9 cellular contexts compared by ENCODE assay signal in the genomic region with DNA sequence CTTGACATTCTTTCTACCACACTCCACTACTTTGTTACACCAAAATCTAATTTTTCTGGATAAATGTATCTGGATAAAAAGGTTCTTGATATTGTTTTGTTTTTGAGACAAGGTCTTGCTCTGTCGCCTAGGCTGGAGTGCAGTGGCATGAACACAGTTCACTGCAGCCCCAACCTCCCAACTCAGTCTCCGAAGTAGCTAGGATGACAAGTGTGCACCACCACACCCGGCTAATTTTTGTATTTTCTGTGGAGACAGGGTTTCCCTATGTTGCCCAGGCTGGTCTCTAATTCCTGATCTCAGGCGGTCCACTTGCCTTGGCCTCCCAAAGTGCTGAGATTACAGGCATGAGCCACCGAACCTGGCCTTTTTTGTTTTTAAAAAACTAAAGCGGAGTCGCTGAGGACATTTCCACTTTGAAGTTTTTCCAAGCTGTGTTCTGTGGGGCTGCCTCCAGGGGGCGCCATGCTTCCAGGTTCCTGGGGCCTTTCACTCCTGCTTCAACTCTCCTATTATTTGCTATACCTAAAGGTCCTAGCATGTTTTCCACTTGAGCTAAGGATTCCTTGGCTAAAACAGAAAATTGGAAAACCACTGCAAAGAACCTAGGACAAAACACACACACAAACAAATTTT. TPM values are rescaled to one million over a fixed set of nuclear protein-coding genes. Genes with fewer than 3 reads are reported as not detected.
DNase-seq lines count a peak whose midpoint lies in the region; ATAC-seq and TF ChIP-seq lines count a peak whose summit lies in the region.
"Had no signal": no experiment of that assay in that cellular context is flagged by ENCODE, and none has a peak within 500 bp of the region (broad histone marks: within the 10 kb centered on the region; RNA-seq: fewer than 3 reads in every experiment).

No MANE protein-coding gene starts in this region.

- TF ChIP-seq RAD21 in liver (IDR thresholded peaks at IDR 0.05) = peak; percentile 83 to 89

- H3K9me3 ChIP-seq in liver (ENCODE audit: control insufficient read depth in 4 of 4, low read length in 3 of 4) (no peaks in the 10 kb centered on the region), ovary (no peaks in the 10 kb centered on the region)
- H3K9me3 ChIP-seq: HAP-1 had no signal

- DNase-seq in BJ (ENCODE audit: low read depth) (no peak), ovary (no peak), iPS-NIHi7 (ENCODE audit: extremely low spot score) (no peak)
- peak in 1 of 2 donors; percentile 51 for DNase-seq in activated naive CD4-positive, alpha-beta T cell treated with anti-CD3 and anti-CD28 coated beads, Interleukin-2, amount 50 U/mL, for 72 hours (ENCODE audit: low spot score in 2 of 2)
- DNase-seq in T-helper 2 cell treated with Interferon-gamma antibody and Interleukin-4, amounts not matched to agents 5 μg/mL and 100 μg/mL, for 36 hours (ENCODE audit: low spot score) = no peak

- H3K27me3 Mint-ChIP-seq in IgD-negative memory B cell = no peaks in the 10 kb centered on the region
- peaks cover 4% of the 10 kb centered on the region for H3K27me3 Mint-ChIP-seq in T-helper 2 cell treated with Interferon-gamma antibody and Interleukin-4, amounts not matched to agents 5 μg/mL and 100 μg/mL, for 36 hours (ENCODE audit: low read depth)

- CTCF ChIA-PET in BJ (lab: Yijun Ruan, JAX) = interaction anchor here (0.8 to 2.4 kb wide), 13 partner anchors 11 to 148 kb away, joined by 3 to 14 read pairs (median 4); no protein-coding TSS in a partner anchor

- no peak for TF ChIP-seq EP300 in ovary (IDR thresholded peaks at IDR 0.05)

- H3K4me1 Mint-ChIP-seq in IgD-negative memory B cell = peaks cover 41 to 44% (median 41%) of the 10 kb centered on the region in 3 donors
- H3K4me1 Mint-ChIP-seq in T-helper 2 cell treated with Interferon-gamma antibody and Interleukin-4, amounts not matched to agents 5 μg/mL and 100 μg/mL, for 36 hours (ENCODE audit: low read depth) = peaks cover 29% of the 10 kb centered on the region

- POLR2A ChIA-PET in BJ (lab: Charles Lee) = interaction anchor here (1.0 kb wide), 1 partner anchor 13 kb away, joined by 8 read pairs; no protein-coding TSS in a partner anchor

- WGBS in liver = 37% methylated on average over 8 of the region's 8 CpGs
- 61 to 71% (median 67%) methylated on average over 8 of the region's 8 CpGs for WGBS in ovary, 3 donors

- H3K27me3 ChIP-seq in BJ (ENCODE audit: control insufficient read depth, insufficient read depth, low read length) (no peaks in the 10 kb centered on the region), liver (ENCODE audit: control insufficient read depth in 4 of 4, insufficient read depth in 4 of 4, low read length in 3 of 4) (no peaks in the 10 kb centered on the region), ovary (no peaks in the 10 kb centered on the region)

- H3K4me1 ChIP-seq in liver (ENCODE audit: control insufficient read depth in 4 of 4, insufficient read depth in 4 of 4, low read length in 3 of 4) (peaks cover 1 to 21% (median 17%) of the 10 kb centered on the region in 4 donors), ovary (ENCODE audit: insufficient read depth) (no peaks in the 10 kb centered on the region)

- no peaks in the 10 kb centered on the region for H3K36me3 ChIP-seq in BJ (ENCODE audit: control insufficient read depth, insufficient read depth, low read length)
- H3K36me3 ChIP-seq in liver (ENCODE audit: control insufficient read depth in 4 of 4, insufficient read depth in 3 of 4, low read depth in 1 of 4, low read length in 3 of 4) = no peaks in the 10 kb centered on the region
- H3K36me3 ChIP-seq in ovary = no peaks in the 10 kb centered on the region
- H3K36me3 ChIP-seq: HAP-1 had no signal

- H3K36me3 Mint-ChIP-seq in IgD-negative memory B cell = peaks cover 1% of the 10 kb centered on the region
- H3K36me3 Mint-ChIP-seq in activated naive CD4-positive, alpha-beta T cell treated with anti-CD3 and anti-CD28 coated beads, Interleukin-2, amount 50 U/mL, for 72 hours = peaks cover under 1 to 7% of the 10 kb centered on the region in 2 donors
- peaks cover 21% of the 10 kb centered on the region for H3K36me3 Mint-ChIP-seq in T-helper 2 cell treated with Interferon-gamma antibody and Interleukin-4, amounts not matched to agents 5 μg/mL and 100 μg/mL, for 36 hours (ENCODE audit: low read depth)

- TF ChIP-seq POLR2A in ovary (IDR thresholded peaks at IDR 0.05) = no peak

- H3K27ac ChIP-seq in liver (ENCODE audit: low read depth in 1 of 2, low read length in 2 of 2) = peak overlapping the region; percentile 26 to 49
- H3K27ac ChIP-seq in ovary = no peak overlapping the region

- no peaks in the 10 kb centered on the region for H3K9me3 Mint-ChIP-seq in IgD-negative memory B cell
- H3K9me3 Mint-ChIP-seq in activated naive CD4-positive, alpha-beta T cell treated with anti-CD3 and anti-CD28 coated beads, Interleukin-2, amount 50 U/mL, for 72 hours = no peaks in the 10 kb centered on the region
- no peaks in the 10 kb centered on the region for H3K9me3 Mint-ChIP-seq in T-helper 2 cell treated with Interferon-gamma antibody and Interleukin-4, amounts not matched to agents 5 μg/mL and 100 μg/mL, for 36 hours

- H3K9ac ChIP-seq in liver (ENCODE audit: low read depth in 1 of 2, low read length in 2 of 2) = peak overlapping the region in 1 of 2 donors; percentile 8

- intact Hi-C loops in ovary (cut with DNase I) = no loop called here

- TF ChIP-seq CTCF in BJ (IDR thresholded peaks at IDR 0.05; ENCODE audit: insufficient read depth, low read depth, low read length) (peak; percentile 56), liver (IDR thresholded peaks at IDR 0.05; ENCODE audit: low read depth, low read length, missing input control) (peak; percentile 78), ovary (IDR thresholded peaks at IDR 0.05) (no peak)

- peak overlapping the region in 3 of 4 donors; percentile 63 to 76 (median 75) for H3K4me3 Mint-ChIP-seq in IgD-negative memory B cell
- no peak overlapping the region for H3K4me3 Mint-ChIP-seq in T-helper 2 cell treated with Interferon-gamma antibody and Interleukin-4, amounts not matched to agents 5 μg/mL and 100 μg/mL, for 36 hours

- H3K27ac Mint-ChIP-seq in IgD-negative memory B cell = peak overlapping the region in 1 of 3 donors; percentile 7
- peak overlapping the region; percentile 78 to 92 for H3K27ac Mint-ChIP-seq in activated naive CD4-positive, alpha-beta T cell treated with anti-CD3 and anti-CD28 coated beads, Interleukin-2, amount 50 U/mL, for 72 hours
- H3K27ac Mint-ChIP-seq in T-helper 2 cell treated with Interferon-gamma antibody and Interleukin-4, amounts not matched to agents 5 μg/mL and 100 μg/mL, for 36 hours = no peak overlapping the region

- ATAC-seq in activated naive CD4-positive, alpha-beta T cell treated with anti-CD3 and anti-CD28 coated beads, Interleukin-2, amount 50 U/mL, for 72 hours = no peak
- ATAC-seq in GM21447 (IDR thresholded peaks at IDR 0.05; ENCODE audit: unreplicated experiment) = no peak

- H3K4me3 ChIP-seq in BJ (ENCODE audit: low read depth, low read length) = no peak overlapping the region
- no peak overlapping the region for H3K4me3 ChIP-seq in liver (ENCODE audit: low read depth in 1 of 3, low read length in 3 of 3)
- no peak overlapping the region for H3K4me3 ChIP-seq in ovary
- H3K4me3 ChIP-seq: HAP-1 had no signal

TF ChIP-seq in liver, 16 proteins besides CTCF, POLR2A, EP300 and RAD21:
- TF ChIP-seq HNF4A (conservative IDR thresholded peaks at IDR 0.05) = peak in 1 of 2 donors; percentile 5
- TF ChIP-seq GABPA (IDR thresholded peaks at IDR 0.05 in 1 of 2, conservative IDR thresholded peaks at IDR 0.05 in 1 of 2) = no peak

RNA-seq across cellular contexts. Expression of a gene that starts 14.1 kb away (rescaled TPM):
- polyA plus RNA-seq in BJ (2011; rRNA removed) (not detected in 2 replicates), IgD-negative memory B cell (not detected), liver (under 1 TPM; 0.31 to 0.56 TPM), ovary (under 1 TPM; 0.01 to 0.17 TPM)
- not detected in 2 replicates for polyA minus RNA-seq in BJ (2011; rRNA and poly(A)+ RNA removed)
- under 1 TPM; 0.05 to 0.14 TPM for total RNA-seq in activated naive CD4-positive, alpha-beta T cell treated with anti-CD3 and anti-CD28 coated beads, Interleukin-2, amount 50 U/mL, for 72 hours
- total RNA-seq in liver (1 to 10 TPM in 1 of 2 donors, under 1 TPM in 1; 0.67 to 4.8 TPM), ovary (under 1 TPM in 5 of 7 donors, not detected in 2; 0.10 to 0.83 (median 0.46) TPM)

RNA-seq across cellular contexts. Expression of a gene that starts 39.2 kb away (rescaled TPM):
- 6.3 and 7.6 TPM in 2 replicates for polyA plus RNA-seq in BJ (2011; rRNA removed)
- polyA minus RNA-seq in BJ (2011; rRNA and poly(A)+ RNA removed) = 5.6 and 7.6 TPM in 2 replicates
- 36.1 TPM for polyA plus RNA-seq in IgD-negative memory B cell
- total RNA-seq in activated naive CD4-positive, alpha-beta T cell treated with anti-CD3 and anti-CD28 coated beads, Interleukin-2, amount 50 U/mL, for 72 hours = 10 to 100 TPM; 43.6 to 51.8 TPM
- total RNA-seq in liver = 1 to 10 TPM; 1.2 to 3.1 TPM
- 1 to 10 TPM in 1 of 2 donors, under 1 TPM in 1; 0.97 to 1.3 TPM for polyA plus RNA-seq in liver
- 10 to 100 TPM in 1 of 7 donors, 1 to 10 TPM in 5, under 1 TPM in 1; 0.25 to 12.4 (median 2.1) TPM for total RNA-seq in ovary
- 1 to 10 TPM in 1 of 2 donors, under 1 TPM in 1; 0.50 to 2.5 TPM for polyA plus RNA-seq in ovary

Comparison
In these comparisons a context has a peak if more than half of its experiments do, and no peak if none do; other contexts are left out.
1. CTCF ChIP-seq: peak in BJ (single experiment) and liver (single experiment); none in ovary (0 of 3).
2. H3K27ac ChIP-seq: peak in liver (2 of 2); none in ovary (0 of 2).